ENCODE assay signal across 1 cellular context in the genomic region with DNA sequence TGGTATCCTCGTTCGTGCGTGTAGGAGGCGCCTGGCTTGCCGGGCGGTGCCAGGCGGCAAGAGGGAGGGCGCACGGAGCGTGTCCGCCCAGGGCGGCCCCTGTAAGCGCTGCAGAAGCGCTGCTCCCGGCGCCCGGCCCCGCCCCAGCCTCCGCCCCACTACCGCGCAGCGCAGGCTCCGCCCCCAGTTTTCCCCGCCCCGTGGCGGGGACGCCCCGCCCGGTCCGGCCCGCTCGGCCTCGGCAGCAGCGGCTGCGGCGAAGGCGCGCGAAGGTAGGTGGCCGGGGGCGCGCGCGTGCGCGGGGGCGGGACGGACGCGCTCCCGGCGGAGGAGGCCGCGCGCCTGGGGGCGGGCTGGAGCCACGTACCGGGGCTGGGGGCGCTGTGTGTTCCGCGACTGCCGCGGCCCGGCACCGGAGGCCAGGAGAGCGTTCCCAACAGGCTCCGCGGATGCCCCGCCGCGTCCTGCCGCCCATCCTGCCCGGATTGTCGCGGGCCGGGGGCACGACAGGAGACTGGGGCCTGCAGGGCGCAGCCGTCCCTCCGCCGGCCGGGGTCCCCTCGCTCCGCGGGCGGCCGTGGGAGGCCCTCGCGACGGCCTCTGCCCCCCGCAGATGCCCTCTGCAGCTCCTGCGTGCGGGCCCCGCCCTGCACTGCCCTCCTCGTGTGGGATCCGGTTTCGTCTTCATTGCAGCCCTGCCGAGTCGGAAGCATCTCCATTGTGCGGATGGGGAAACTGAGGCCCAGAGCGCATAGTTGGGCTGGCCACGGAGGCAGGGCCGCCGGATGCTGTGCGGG.
TF ChIP-seq lines count a peak whose summit lies in the region.

No MANE protein-coding gene starts in this region.

TF ChIP-seq in K562, 482 proteins besides CTCF, POLR2A, EP300 and RAD21 (continued from another document and continues in another):
- TF ChIP-seq, protein P1, sequence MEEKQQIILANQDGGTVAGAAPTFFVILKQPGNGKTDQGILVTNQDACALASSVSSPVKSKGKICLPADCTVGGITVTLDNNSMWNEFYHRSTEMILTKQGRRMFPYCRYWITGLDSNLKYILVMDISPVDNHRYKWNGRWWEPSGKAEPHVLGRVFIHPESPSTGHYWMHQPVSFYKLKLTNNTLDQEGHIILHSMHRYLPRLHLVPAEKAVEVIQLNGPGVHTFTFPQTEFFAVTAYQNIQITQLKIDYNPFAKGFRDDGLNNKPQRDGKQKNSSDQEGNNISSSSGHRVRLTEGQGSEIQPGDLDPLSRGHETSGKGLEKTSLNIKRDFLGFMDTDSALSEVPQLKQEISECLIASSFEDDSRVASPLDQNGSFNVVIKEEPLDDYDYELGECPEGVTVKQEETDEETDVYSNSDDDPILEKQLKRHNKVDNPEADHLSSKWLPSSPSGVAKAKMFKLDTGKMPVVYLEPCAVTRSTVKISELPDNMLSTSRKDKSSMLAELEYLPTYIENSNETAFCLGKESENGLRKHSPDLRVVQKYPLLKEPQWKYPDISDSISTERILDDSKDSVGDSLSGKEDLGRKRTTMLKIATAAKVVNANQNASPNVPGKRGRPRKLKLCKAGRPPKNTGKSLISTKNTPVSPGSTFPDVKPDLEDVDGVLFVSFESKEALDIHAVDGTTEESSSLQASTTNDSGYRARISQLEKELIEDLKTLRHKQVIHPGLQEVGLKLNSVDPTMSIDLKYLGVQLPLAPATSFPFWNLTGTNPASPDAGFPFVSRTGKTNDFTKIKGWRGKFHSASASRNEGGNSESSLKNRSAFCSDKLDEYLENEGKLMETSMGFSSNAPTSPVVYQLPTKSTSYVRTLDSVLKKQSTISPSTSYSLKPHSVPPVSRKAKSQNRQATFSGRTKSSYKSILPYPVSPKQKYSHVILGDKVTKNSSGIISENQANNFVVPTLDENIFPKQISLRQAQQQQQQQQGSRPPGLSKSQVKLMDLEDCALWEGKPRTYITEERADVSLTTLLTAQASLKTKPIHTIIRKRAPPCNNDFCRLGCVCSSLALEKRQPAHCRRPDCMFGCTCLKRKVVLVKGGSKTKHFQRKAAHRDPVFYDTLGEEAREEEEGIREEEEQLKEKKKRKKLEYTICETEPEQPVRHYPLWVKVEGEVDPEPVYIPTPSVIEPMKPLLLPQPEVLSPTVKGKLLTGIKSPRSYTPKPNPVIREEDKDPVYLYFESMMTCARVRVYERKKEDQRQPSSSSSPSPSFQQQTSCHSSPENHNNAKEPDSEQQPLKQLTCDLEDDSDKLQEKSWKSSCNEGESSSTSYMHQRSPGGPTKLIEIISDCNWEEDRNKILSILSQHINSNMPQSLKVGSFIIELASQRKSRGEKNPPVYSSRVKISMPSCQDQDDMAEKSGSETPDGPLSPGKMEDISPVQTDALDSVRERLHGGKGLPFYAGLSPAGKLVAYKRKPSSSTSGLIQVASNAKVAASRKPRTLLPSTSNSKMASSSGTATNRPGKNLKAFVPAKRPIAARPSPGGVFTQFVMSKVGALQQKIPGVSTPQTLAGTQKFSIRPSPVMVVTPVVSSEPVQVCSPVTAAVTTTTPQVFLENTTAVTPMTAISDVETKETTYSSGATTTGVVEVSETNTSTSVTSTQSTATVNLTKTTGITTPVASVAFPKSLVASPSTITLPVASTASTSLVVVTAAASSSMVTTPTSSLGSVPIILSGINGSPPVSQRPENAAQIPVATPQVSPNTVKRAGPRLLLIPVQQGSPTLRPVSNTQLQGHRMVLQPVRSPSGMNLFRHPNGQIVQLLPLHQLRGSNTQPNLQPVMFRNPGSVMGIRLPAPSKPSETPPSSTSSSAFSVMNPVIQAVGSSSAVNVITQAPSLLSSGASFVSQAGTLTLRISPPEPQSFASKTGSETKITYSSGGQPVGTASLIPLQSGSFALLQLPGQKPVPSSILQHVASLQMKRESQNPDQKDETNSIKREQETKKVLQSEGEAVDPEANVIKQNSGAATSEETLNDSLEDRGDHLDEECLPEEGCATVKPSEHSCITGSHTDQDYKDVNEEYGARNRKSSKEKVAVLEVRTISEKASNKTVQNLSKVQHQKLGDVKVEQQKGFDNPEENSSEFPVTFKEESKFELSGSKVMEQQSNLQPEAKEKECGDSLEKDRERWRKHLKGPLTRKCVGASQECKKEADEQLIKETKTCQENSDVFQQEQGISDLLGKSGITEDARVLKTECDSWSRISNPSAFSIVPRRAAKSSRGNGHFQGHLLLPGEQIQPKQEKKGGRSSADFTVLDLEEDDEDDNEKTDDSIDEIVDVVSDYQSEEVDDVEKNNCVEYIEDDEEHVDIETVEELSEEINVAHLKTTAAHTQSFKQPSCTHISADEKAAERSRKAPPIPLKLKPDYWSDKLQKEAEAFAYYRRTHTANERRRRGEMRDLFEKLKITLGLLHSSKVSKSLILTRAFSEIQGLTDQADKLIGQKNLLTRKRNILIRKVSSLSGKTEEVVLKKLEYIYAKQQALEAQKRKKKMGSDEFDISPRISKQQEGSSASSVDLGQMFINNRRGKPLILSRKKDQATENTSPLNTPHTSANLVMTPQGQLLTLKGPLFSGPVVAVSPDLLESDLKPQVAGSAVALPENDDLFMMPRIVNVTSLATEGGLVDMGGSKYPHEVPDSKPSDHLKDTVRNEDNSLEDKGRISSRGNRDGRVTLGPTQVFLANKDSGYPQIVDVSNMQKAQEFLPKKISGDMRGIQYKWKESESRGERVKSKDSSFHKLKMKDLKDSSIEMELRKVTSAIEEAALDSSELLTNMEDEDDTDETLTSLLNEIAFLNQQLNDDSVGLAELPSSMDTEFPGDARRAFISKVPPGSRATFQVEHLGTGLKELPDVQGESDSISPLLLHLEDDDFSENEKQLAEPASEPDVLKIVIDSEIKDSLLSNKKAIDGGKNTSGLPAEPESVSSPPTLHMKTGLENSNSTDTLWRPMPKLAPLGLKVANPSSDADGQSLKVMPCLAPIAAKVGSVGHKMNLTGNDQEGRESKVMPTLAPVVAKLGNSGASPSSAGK (IDR thresholded peaks at IDR 0.05), result no peak
- no peak for TF ChIP-seq PCBP2 (IDR thresholded peaks at IDR 0.05; ENCODE audit: low read depth, low read length, poor library complexity, severe bottlenecking)
- TF ChIP-seq, protein P2, sequence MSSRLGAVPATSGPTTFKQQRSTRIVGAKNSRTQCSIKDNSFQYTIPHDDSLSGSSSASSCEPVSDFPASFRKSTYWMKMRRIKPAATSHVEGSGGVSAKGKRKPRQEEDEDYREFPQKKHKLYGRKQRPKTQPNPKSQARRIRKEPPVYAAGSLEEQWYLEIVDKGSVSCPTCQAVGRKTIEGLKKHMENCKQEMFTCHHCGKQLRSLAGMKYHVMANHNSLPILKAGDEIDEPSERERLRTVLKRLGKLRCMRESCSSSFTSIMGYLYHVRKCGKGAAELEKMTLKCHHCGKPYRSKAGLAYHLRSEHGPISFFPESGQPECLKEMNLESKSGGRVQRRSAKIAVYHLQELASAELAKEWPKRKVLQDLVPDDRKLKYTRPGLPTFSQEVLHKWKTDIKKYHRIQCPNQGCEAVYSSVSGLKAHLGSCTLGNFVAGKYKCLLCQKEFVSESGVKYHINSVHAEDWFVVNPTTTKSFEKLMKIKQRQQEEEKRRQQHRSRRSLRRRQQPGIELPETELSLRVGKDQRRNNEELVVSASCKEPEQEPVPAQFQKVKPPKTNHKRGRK (tag; IDR thresholded peaks at IDR 0.05), result no peak
- TF ChIP-seq, protein P3, sequence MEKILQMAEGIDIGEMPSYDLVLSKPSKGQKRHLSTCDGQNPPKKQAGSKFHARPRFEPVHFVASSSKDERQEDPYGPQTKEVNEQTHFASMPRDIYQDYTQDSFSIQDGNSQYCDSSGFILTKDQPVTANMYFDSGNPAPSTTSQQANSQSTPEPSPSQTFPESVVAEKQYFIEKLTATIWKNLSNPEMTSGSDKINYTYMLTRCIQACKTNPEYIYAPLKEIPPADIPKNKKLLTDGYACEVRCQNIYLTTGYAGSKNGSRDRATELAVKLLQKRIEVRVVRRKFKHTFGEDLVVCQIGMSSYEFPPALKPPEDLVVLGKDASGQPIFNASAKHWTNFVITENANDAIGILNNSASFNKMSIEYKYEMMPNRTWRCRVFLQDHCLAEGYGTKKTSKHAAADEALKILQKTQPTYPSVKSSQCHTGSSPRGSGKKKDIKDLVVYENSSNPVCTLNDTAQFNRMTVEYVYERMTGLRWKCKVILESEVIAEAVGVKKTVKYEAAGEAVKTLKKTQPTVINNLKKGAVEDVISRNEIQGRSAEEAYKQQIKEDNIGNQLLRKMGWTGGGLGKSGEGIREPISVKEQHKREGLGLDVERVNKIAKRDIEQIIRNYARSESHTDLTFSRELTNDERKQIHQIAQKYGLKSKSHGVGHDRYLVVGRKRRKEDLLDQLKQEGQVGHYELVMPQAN (IDR thresholded peaks at IDR 0.05; ENCODE audit: borderline replicate concordance), result no peak
- peak; percentile 85 for TF ChIP-seq CCNT2 (IDR thresholded peaks at IDR 0.05; ENCODE audit: borderline replicate concordance, extremely low read depth, insufficient read length, low read depth, low read length)
- peak; percentile 45 for TF ChIP-seq RBBP5 (IDR thresholded peaks at IDR 0.05; ENCODE audit: borderline replicate concordance, insufficient read depth, low read length, poor library complexity, severe bottlenecking)
- TF ChIP-seq, protein P4, sequence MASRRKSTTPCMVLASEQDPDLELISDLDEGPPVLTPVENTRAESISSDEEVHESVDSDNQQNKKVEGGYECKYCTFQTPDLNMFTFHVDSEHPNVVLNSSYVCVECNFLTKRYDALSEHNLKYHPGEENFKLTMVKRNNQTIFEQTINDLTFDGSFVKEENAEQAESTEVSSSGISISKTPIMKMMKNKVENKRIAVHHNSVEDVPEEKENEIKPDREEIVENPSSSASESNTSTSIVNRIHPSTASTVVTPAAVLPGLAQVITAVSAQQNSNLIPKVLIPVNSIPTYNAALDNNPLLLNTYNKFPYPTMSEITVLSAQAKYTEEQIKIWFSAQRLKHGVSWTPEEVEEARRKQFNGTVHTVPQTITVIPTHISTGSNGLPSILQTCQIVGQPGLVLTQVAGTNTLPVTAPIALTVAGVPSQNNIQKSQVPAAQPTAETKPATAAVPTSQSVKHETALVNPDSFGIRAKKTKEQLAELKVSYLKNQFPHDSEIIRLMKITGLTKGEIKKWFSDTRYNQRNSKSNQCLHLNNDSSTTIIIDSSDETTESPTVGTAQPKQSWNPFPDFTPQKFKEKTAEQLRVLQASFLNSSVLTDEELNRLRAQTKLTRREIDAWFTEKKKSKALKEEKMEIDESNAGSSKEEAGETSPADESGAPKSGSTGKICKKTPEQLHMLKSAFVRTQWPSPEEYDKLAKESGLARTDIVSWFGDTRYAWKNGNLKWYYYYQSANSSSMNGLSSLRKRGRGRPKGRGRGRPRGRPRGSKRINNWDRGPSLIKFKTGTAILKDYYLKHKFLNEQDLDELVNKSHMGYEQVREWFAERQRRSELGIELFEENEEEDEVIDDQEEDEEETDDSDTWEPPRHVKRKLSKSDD (conservative IDR thresholded peaks at IDR 0.05; ENCODE audit: low read length), result no peak
- TF ChIP-seq PRMT5 (CRISPR knock-in tag; IDR thresholded peaks at IDR 0.05), result no peak
- TF ChIP-seq, protein P5, sequence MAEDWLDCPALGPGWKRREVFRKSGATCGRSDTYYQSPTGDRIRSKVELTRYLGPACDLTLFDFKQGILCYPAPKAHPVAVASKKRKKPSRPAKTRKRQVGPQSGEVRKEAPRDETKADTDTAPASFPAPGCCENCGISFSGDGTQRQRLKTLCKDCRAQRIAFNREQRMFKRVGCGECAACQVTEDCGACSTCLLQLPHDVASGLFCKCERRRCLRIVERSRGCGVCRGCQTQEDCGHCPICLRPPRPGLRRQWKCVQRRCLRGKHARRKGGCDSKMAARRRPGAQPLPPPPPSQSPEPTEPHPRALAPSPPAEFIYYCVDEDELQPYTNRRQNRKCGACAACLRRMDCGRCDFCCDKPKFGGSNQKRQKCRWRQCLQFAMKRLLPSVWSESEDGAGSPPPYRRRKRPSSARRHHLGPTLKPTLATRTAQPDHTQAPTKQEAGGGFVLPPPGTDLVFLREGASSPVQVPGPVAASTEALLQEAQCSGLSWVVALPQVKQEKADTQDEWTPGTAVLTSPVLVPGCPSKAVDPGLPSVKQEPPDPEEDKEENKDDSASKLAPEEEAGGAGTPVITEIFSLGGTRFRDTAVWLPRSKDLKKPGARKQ (CRISPR knock-in tag; IDR thresholded peaks at IDR 0.05), result no peak
- no peak for TF ChIP-seq RFX5 (IDR thresholded peaks at IDR 0.05; ENCODE audit: low read depth, low read length)
- TF ChIP-seq LEF1 (IDR thresholded peaks at IDR 0.05), result no peak
- TF ChIP-seq MCM5 (IDR thresholded peaks at IDR 0.05; ENCODE audit: low read depth), result no peak
- no peak for TF ChIP-seq SPI1 (IDR thresholded peaks at IDR 0.05; ENCODE audit: borderline replicate concordance, low read depth, low read length)
- no peak for TF ChIP-seq NR2F6 (CRISPR knock-in tag; IDR thresholded peaks at IDR 0.05)
- TF ChIP-seq SP2 (IDR thresholded peaks at IDR 0.05; ENCODE audit: extremely low read depth, low read depth, low read length, poor library complexity, severe bottlenecking), result no peak
- TF ChIP-seq MAFG (tag; conservative IDR thresholded peaks at IDR 0.05), result no peak
- no peak for TF ChIP-seq TGIF2 (CRISPR knock-in tag; IDR thresholded peaks at IDR 0.05)
- no peak for TF ChIP-seq SMC3 (conservative IDR thresholded peaks at IDR 0.05; ENCODE audit: insufficient read depth, low read depth, low read length)
- TF ChIP-seq ZNF507 (tag; conservative IDR thresholded peaks at IDR 0.05), result no peak
- TF ChIP-seq BRD9 (IDR thresholded peaks at IDR 0.05; ENCODE audit: low read depth, partially characterized antibody), result no peak
- TF ChIP-seq, protein P6, sequence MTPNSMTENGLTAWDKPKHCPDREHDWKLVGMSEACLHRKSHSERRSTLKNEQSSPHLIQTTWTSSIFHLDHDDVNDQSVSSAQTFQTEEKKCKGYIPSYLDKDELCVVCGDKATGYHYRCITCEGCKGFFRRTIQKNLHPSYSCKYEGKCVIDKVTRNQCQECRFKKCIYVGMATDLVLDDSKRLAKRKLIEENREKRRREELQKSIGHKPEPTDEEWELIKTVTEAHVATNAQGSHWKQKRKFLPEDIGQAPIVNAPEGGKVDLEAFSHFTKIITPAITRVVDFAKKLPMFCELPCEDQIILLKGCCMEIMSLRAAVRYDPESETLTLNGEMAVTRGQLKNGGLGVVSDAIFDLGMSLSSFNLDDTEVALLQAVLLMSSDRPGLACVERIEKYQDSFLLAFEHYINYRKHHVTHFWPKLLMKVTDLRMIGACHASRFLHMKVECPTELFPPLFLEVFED (CRISPR knock-in tag; conservative IDR thresholded peaks at IDR 0.05), result no peak
- TF ChIP-seq SRSF9 (IDR thresholded peaks at IDR 0.05; ENCODE audit: borderline replicate concordance, low read depth, low read length), result no peak
- TF ChIP-seq GTF2F1 (IDR thresholded peaks at IDR 0.05; ENCODE audit: low read depth, low read length), result no peak
- TF ChIP-seq ZNF24 (IDR thresholded peaks at IDR 0.05), result no peak; the same call in 1 of the 2 replicates
- no peak for TF ChIP-seq C11orf30 (IDR thresholded peaks at IDR 0.05; ENCODE audit: low read depth)
- peak; percentile 16 for TF ChIP-seq FIP1L1 (IDR thresholded peaks at IDR 0.05; ENCODE audit: low read depth, low read length, poor library complexity, severe bottlenecking)
- no peak for TF ChIP-seq MYC (IDR thresholded peaks at IDR 0.05; ENCODE audit: low read depth, low read length)
- no peak for TF ChIP-seq MYC (CRISPR knock-in tag; IDR thresholded peaks at IDR 0.05; ENCODE audit: borderline replicate concordance, low read depth)
- no peak for TF ChIP-seq ZZZ3 (IDR thresholded peaks at IDR 0.05)
- TF ChIP-seq, protein P7, sequence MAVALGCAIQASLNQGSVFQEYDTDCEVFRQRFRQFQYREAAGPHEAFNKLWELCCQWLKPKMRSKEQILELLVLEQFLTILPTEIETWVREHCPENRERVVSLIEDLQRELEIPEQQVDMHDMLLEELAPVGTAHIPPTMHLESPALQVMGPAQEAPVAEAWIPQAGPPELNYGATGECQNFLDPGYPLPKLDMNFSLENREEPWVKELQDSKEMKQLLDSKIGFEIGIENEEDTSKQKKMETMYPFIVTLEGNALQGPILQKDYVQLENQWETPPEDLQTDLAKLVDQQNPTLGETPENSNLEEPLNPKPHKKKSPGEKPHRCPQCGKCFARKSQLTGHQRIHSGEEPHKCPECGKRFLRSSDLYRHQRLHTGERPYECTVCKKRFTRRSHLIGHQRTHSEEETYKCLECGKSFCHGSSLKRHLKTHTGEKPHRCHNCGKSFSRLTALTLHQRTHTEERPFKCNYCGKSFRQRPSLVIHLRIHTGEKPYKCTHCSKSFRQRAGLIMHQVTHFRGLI (CRISPR knock-in tag; IDR thresholded peaks at IDR 0.05), result no peak
- TF ChIP-seq POLR2G (IDR thresholded peaks at IDR 0.05; ENCODE audit: low read depth, low read length), result peak; percentile 76
